Comparison of ENCODE assay signal across 26 cellular contexts in the genomic region with DNA sequence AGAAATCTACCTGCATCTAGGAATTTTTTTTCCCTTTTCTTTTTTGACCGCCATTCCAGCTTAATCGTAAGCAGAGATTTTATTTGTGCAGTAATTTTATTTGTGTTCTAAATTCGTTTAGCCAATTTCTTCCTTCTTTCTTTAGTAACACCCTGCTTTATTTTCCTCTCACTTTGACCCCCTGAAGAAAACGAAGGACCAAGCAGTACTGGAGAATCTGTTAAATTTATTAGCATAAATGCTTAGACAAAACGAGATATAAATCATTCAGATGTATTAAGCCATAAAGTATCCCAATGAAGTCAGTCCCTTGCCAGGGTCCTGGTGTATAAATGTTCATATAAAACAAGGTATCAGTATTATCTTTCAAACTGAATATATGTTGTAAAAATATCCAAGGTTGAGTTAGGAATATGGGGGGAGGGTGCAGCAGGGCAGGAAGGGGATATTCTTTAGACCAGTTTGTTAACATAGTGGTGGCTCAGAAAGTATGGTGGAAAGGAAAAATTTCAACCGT. TPM values are rescaled to one million over a fixed set of nuclear protein-coding genes. Genes with fewer than 3 reads are reported as not detected.
"Had no signal": no experiment of that assay in that cellular context is flagged by ENCODE, and none has a peak within 500 bp of the region (broad histone marks: within the 10 kb centered on the region; RNA-seq: fewer than 3 reads in every experiment).

No MANE protein-coding gene starts in this region.

- ATAC-seq: activated CD4-positive, CD25-positive, alpha-beta regulatory T cell treated with anti-CD3 and anti-CD28 coated beads, Interleukin-2, amount 50 U/mL, for 24 hours; activated CD8-positive, alpha-beta memory T cell treated with anti-CD3 and anti-CD28 coated beads, Interleukin-2, amount 10 ng/mL, durations not matched to agents 7 days and 5 days; activated naive CD4-positive, alpha-beta T cell treated with anti-CD3 and anti-CD28 coated beads, Interleukin-2, amount 50 U/mL, for 72 hours; activated naive CD8-positive, alpha-beta T cell treated with anti-CD3 and anti-CD28 coated beads, Interleukin-2, amount 50 U/mL, for 24 hours; activated T-cell treated with anti-CD3 and anti-CD28 coated beads, Interleukin-2, amount 50 U/mL, for 4 hours; K562; Right ventricle myocardium inferior had no signal

- H3K36me3 Mint-ChIP-seq: activated CD8-positive, alpha-beta memory T cell treated with anti-CD3 and anti-CD28 coated beads, Interleukin-2, amount 10 ng/mL, durations not matched to agents 7 days and 5 days had no signal

- H3K4me3 Mint-ChIP-seq: activated CD8-positive, alpha-beta memory T cell treated with anti-CD3 and anti-CD28 coated beads, Interleukin-2, amount 10 ng/mL, durations not matched to agents 7 days and 5 days; activated naive CD8-positive, alpha-beta T cell treated with anti-CD3 and anti-CD28 coated beads, Interleukin-2, amount 50 U/mL, for 24 hours; activated T-cell treated with anti-CD3 and anti-CD28 coated beads, Interleukin-2, amount 50 U/mL, for 4 hours; T-helper 2 cell treated with Interferon-gamma antibody and Interleukin-4, amounts not matched to agents 5 μg/mL and 100 μg/mL, for 36 hours had no signal

- H3K9ac ChIP-seq: SK-N-SH had no signal

- H3K4me3 ChIP-seq: K562 had no signal

- H3K27ac Mint-ChIP-seq: activated naive CD4-positive, alpha-beta T cell treated with anti-CD3 and anti-CD28 coated beads, Interleukin-2, amount 50 U/mL, for 72 hours; activated T-helper 2 cell treated with anti-CD3 and anti-CD28 coated beads, Interferon-gamma antibody, Interleukin-2, Interleukin-4, amounts not matched to agents 10 μg/mL and 5 μg/mL and 100 μg/mL, durations not matched to agents 14 hours and 24 hours and 36 hours; T-helper 2 cell treated with Interferon-gamma antibody and Interleukin-4, amounts not matched to agents 5 μg/mL and 100 μg/mL, for 36 hours had no signal

- H3K4me2 ChIP-seq: SK-N-SH had no signal

- H3K9me3 ChIP-seq: SK-N-SH had no signal

- DNase-seq: activated CD4-positive, alpha-beta T cell treated with anti-CD3 and anti-CD28 coated beads for 4 hours; activated CD4-positive, alpha-beta T cell treated with anti-CD3 and anti-CD28 coated beads, Interleukin-2, amount 50 U/mL, for 48 hours; activated CD8-positive, alpha-beta memory T cell treated with anti-CD3 and anti-CD28 coated beads, Interleukin-2, amount 10 ng/mL, durations not matched to agents 7 days and 5 days; activated naive CD8-positive, alpha-beta T cell treated with anti-CD3 and anti-CD28 coated beads, Interleukin-2, amount 50 U/mL, for 24 hours; activated T-cell treated with anti-CD3 and anti-CD28 coated beads, Interleukin-2, amount 50 U/mL, for 4 hours; amniotic stem cell; Karpas-422; MM.1S; NCI-H1105; NCI-H1436; NCI-H1694 treated with DMSO at 0.1 percent for 48 hours; NCI-H2029 treated with DMSO at 0.1 percent for 48 hours; NCI-H345; NCI-H510A; NCI-H526 treated with DMSO at 0.1 percent for 48 hours; NCI-H82; RPMI8226; T-helper 1 cell had no signal

- H3K9me3 Mint-ChIP-seq: activated naive CD4-positive, alpha-beta T cell treated with anti-CD3 and anti-CD28 coated beads, Interleukin-2, amount 50 U/mL, for 72 hours; activated naive CD8-positive, alpha-beta T cell treated with anti-CD3 and anti-CD28 coated beads, Interleukin-2, amount 50 U/mL, for 24 hours; activated T-cell treated with anti-CD3 and anti-CD28 coated beads, Interleukin-2, amount 50 U/mL, for 4 hours; activated T-helper 2 cell treated with anti-CD3 and anti-CD28 coated beads, Interferon-gamma antibody, Interleukin-2, Interleukin-4, amounts not matched to agents 10 μg/mL and 5 μg/mL and 100 μg/mL, durations not matched to agents 14 hours and 24 hours and 36 hours; T-helper 2 cell treated with Interferon-gamma antibody and Interleukin-4, amounts not matched to agents 5 μg/mL and 100 μg/mL, for 36 hours had no signal

RNA-seq across cellular contexts. Expression of gene WT1, which starts 5.1 kb away (rescaled TPM):
- total RNA-seq: activated CD8-positive, alpha-beta memory T cell treated with anti-CD3 and anti-CD28 coated beads, Interleukin-2, amount 10 ng/mL, durations not matched to agents 7 days and 5 days; activated naive CD4-positive, alpha-beta T cell treated with anti-CD3 and anti-CD28 coated beads, Interleukin-2, amount 50 U/mL, for 72 hours; activated T-helper 2 cell treated with anti-CD3 and anti-CD28 coated beads, Interferon-gamma antibody, Interleukin-2, Interleukin-4, amounts not matched to agents 10 μg/mL and 5 μg/mL and 100 μg/mL, durations not matched to agents 14 hours and 24 hours and 36 hours; OCI-LY7 had no signal
